ENCODE assay signal across 12 cellular contexts in genomic region chr6:5610640-5611039, GRCh38.
"Had no signal": no experiment of that assay in that cellular context is flagged by ENCODE, and none has a peak within 500 bp of the region (broad histone marks: within the 10 kb centered on the region; RNA-seq: fewer than 3 reads in every experiment).

No MANE protein-coding gene starts in this region.

- H3K4me1 ChIP-seq: ascending aorta, colonic mucosa, gastroesophageal sphincter, left ventricle myocardium inferior, uterus had no signal

- H3K27ac ChIP-seq: ascending aorta, colonic mucosa, gastroesophageal sphincter, left ventricle myocardium inferior, uterus had no signal

- H3K4me3 Mint-ChIP-seq: activated CD8-positive, alpha-beta T cell treated with anti-CD3 and anti-CD28 coated beads, Interleukin-2, amount 10 ng/mL, durations not matched to agents 7 days and 5 days; stimulated activated naive CD8-positive, alpha-beta T cell treated with anti-CD3 and anti-CD28 coated beads, Interleukin-15, amount 100 ng/mL, for 72 hours had no signal

- H3K36me3 ChIP-seq: colonic mucosa, left ventricle myocardium inferior, uterus had no signal

- FAIRE-seq: keratinocyte had no signal

- H3K27ac Mint-ChIP-seq: activated CD8-positive, alpha-beta T cell treated with anti-CD3 and anti-CD28 coated beads, Interleukin-2, amount 10 ng/mL, durations not matched to agents 7 days and 5 days; stimulated activated naive CD8-positive, alpha-beta T cell treated with anti-CD3 and anti-CD28 coated beads, Interleukin-15, amount 100 ng/mL, for 72 hours had no signal

- H3K27me3 ChIP-seq: ascending aorta, colonic mucosa, gastroesophageal sphincter, uterus had no signal

- DNase-seq: activated CD4-positive, alpha-beta T cell treated with anti-CD3 and anti-CD28 coated beads for 4 hours; activated CD8-positive, alpha-beta memory T cell treated with anti-CD3 and anti-CD28 coated beads, Interleukin-2, amount 50 U/mL, for 48 hours; activated CD8-positive, alpha-beta T cell treated with anti-CD3 and anti-CD28 coated beads, Interleukin-2, amount 10 ng/mL, durations not matched to agents 7 days and 5 days; colonic mucosa; left ventricle myocardium inferior; stimulated activated CD4-positive, alpha-beta T cell treated with anti-CD3 and anti-CD28 coated beads, Interleukin-15, amount 100 ng/mL, for 24 hours; stimulated activated CD4-positive, alpha-beta T cell treated with anti-CD3 and anti-CD28 coated beads, Interleukin-4, amount 100 ng/mL, for 4 hours; stimulated activated naive CD8-positive, alpha-beta T cell treated with anti-CD3 and anti-CD28 coated beads, Interleukin-15, amount 100 ng/mL, for 72 hours; uterus had no signal

- H3K9me3 ChIP-seq: ascending aorta, colonic mucosa, left ventricle myocardium inferior, uterus had no signal

- H3K27me3 Mint-ChIP-seq: stimulated activated naive CD8-positive, alpha-beta T cell treated with anti-CD3 and anti-CD28 coated beads, Interleukin-15, amount 100 ng/mL, for 72 hours had no signal

- H3K4me3 ChIP-seq: ascending aorta, colonic mucosa, gastroesophageal sphincter, left ventricle myocardium inferior, uterus had no signal
